In the genomic region with DNA sequence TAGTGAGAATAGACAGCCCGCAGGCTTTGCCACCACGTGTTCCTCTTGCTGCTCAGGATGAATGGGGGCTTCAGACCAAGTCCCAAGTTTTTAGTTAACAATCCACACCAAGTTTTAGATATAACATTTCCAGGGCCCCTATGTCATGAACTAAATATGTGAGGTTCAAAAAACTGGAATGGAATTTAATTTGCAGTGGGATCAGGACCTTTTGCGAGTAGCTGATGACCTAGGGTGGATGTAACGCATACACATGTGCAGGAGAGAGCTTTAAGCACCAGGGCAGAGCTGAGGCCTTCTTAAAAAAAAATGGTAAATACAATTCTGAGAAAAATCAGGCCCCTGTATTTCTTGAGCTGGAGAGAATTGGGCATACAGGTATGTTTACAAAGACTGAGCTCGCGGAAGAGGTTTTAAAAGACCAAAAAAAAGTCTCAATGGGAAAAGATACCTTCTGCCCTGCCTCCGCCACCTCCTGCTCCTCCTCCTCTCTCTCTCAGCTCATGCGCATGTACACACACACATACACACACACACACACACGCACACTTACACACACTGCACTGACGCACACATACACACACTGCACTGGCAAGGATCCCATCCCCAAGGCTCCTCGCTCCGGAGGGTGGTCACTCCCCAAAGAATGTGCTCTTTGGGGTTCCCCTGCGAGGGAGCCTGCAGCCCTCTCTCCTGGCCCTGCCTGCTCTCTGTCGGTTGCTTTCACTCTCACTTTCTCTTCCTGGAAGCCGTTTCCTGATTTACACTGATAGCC, we compare ENCODE assay signal across 9 cellular contexts. TPM values are rescaled to one million over a fixed set of nuclear protein-coding genes. Genes with fewer than 3 reads are reported as not detected.
DNase-seq lines count a peak whose midpoint lies in the region; ATAC-seq and TF ChIP-seq lines count a peak whose summit lies in the region.
"Had no signal": no experiment of that assay in that cellular context is flagged by ENCODE, and none has a peak within 500 bp of the region (broad histone marks: within the 10 kb centered on the region; RNA-seq: fewer than 3 reads in every experiment).

No MANE protein-coding gene starts in this region.

- CTCF ChIA-PET in CD4-positive, alpha-beta T cell (lab: Charles Lee): interaction anchor here (0.6 kb wide), 1 partner anchor 11 kb away, joined by 3 read pairs; no protein-coding TSS in a partner anchor
- CTCF ChIA-PET in A673 (lab: Charles Lee): no interaction called here

- no peaks in the 10 kb centered on the region for H3K4me1 ChIP-seq in A673 (ENCODE audit: insufficient read depth, low read length, poor library complexity, severe bottlenecking)

- no peak overlapping the region for H3K27ac ChIP-seq in CD4-positive, alpha-beta T cell (ENCODE audit: low read depth, low read length)
- no peak overlapping the region for H3K27ac ChIP-seq in A673 (ENCODE audit: low read depth, low read length, poor library complexity, severe bottlenecking)
- H3K27ac ChIP-seq: KMS-11 had no signal

- H3K4me3 Mint-ChIP-seq in CD4-positive, alpha-beta T cell: peak overlapping the region; percentile 88
- H3K4me3 Mint-ChIP-seq in activated T-helper 1 cell treated with anti-CD3 and anti-CD28 coated beads, Interleukin-12 subunit alpha, Interleukin-12 subunit beta, Interleukin-2, Interleukin-4 antibody, amounts not matched to agents 30 ng/mL and 10 ng/mL and 1 ng/mL, durations not matched to agents 14 hours and 24 hours and 36 hours: peak overlapping the region; percentile 82

- no peak for TF ChIP-seq CTCF in CD4-positive, alpha-beta T cell (IDR thresholded peaks at IDR 0.05)
- TF ChIP-seq CTCF in GM20000 (IDR thresholded peaks at IDR 0.05; ENCODE audit: extremely low read depth, missing control alignments): no peak
- TF ChIP-seq CTCF in A673 (conservative IDR thresholded peaks at IDR 0.05; ENCODE audit: low read depth, low read length): no peak

- no peaks in the 10 kb centered on the region for H3K9me3 ChIP-seq in CD4-positive, alpha-beta T cell (ENCODE audit: control insufficient read depth, low read length)
- H3K9me3 ChIP-seq in A673 (ENCODE audit: low read depth, low read length, poor library complexity, severe bottlenecking): no peaks in the 10 kb centered on the region

- H3K4me3 ChIP-seq in A673 (ENCODE audit: low read depth, low read length, poor library complexity, severe bottlenecking): no peak overlapping the region

- no peaks in the 10 kb centered on the region for H3K27me3 ChIP-seq in CD4-positive, alpha-beta T cell (ENCODE audit: control insufficient read depth, insufficient read depth, low read length)
- H3K27me3 ChIP-seq in A673 (replicated peaks; ENCODE audit: insufficient read depth, low read depth, low read length, poor library complexity): peaks cover 10% of the 10 kb centered on the region

- peaks cover 4% of the 10 kb centered on the region for H3K27me3 Mint-ChIP-seq in CD4-positive, alpha-beta T cell
- peaks cover 8% of the 10 kb centered on the region for H3K27me3 Mint-ChIP-seq in activated T-helper 1 cell treated with anti-CD3 and anti-CD28 coated beads, Interleukin-12 subunit alpha, Interleukin-12 subunit beta, Interleukin-2, Interleukin-4 antibody, amounts not matched to agents 30 ng/mL and 10 ng/mL and 1 ng/mL, durations not matched to agents 14 hours and 24 hours and 36 hours (ENCODE audit: insufficient read depth)

- intact Hi-C loops in CD4-positive, alpha-beta T cell (cut with DNase I, micrococcal nuclease): loop anchor here in 1 of 2 experiments (5.0 to 10.0 kb wide), 2 partner anchors 42 to 475 kb away; no protein-coding TSS in a partner anchor
- intact Hi-C loops in activated T-helper 1 cell treated with anti-CD3 and anti-CD28 coated beads, Interleukin-12 subunit alpha, Interleukin-12 subunit beta, Interleukin-2, Interleukin-4 antibody, amounts not matched to agents 30 ng/mL and 10 ng/mL and 1 ng/mL, durations not matched to agents 14 hours and 24 hours and 36 hours (cut with micrococcal nuclease): loop anchor here (1.0 kb wide), 1 partner anchor 46 kb away; no protein-coding TSS in a partner anchor
- intact Hi-C loops in head of caudate nucleus (cut with DNase I): no loop called here
- intact Hi-C loops in A673 (cut with micrococcal nuclease; ENCODE audit: unreplicated experiment): no loop called here

- peak overlapping the region; percentile 84 for H3K27ac Mint-ChIP-seq in CD4-positive, alpha-beta T cell
- peak overlapping the region; percentile 66 for H3K27ac Mint-ChIP-seq in activated T-helper 1 cell treated with anti-CD3 and anti-CD28 coated beads, Interleukin-12 subunit alpha, Interleukin-12 subunit beta, Interleukin-2, Interleukin-4 antibody, amounts not matched to agents 30 ng/mL and 10 ng/mL and 1 ng/mL, durations not matched to agents 14 hours and 24 hours and 36 hours

- POLR2A ChIA-PET in CD4-positive, alpha-beta T cell (lab: Charles Lee): interaction anchor here (0.6 to 3.0 kb wide), 11 partner anchors 10 to 245 kb away, joined by 3 to 49 read pairs (median 4); a partner anchor contains a TSS
- POLR2A ChIA-PET in A673 (lab: Charles Lee; ENCODE audit: low non-redundant PET): no interaction called here

- peak; percentile 85 for ATAC-seq in CD4-positive, alpha-beta T cell (ENCODE audit: poor library complexity)

- no peaks in the 10 kb centered on the region for H3K36me3 Mint-ChIP-seq in CD4-positive, alpha-beta T cell (ENCODE audit: low read depth)
- H3K36me3 Mint-ChIP-seq in activated T-helper 1 cell treated with anti-CD3 and anti-CD28 coated beads, Interleukin-12 subunit alpha, Interleukin-12 subunit beta, Interleukin-2, Interleukin-4 antibody, amounts not matched to agents 30 ng/mL and 10 ng/mL and 1 ng/mL, durations not matched to agents 14 hours and 24 hours and 36 hours (ENCODE audit: low read depth): no peaks in the 10 kb centered on the region

- peak in 9 of 10 experiments; percentile 10 to 40 (median 17) for DNase-seq in CD4-positive, alpha-beta T cell
- DNase-seq in GM20000 (ENCODE audit: low spot score): peak; percentile 67
- DNase-seq in HPDE6-E6E7 (ENCODE audit: extremely low spot score): peak; percentile 29
- DNase-seq in activated T-helper 1 cell treated with anti-CD3 and anti-CD28 coated beads, Interleukin-12 subunit alpha, Interleukin-12 subunit beta, Interleukin-2, Interleukin-4 antibody, amounts not matched to agents 30 ng/mL and 10 ng/mL and 1 ng/mL, durations not matched to agents 14 hours and 24 hours and 36 hours (ENCODE audit: low spot score): peak; percentile 6
- DNase-seq in head of caudate nucleus: peak in 24 of 42 donors; percentile 3 to 54 (median 18)
- peak; percentile 74 for DNase-seq in retina
- DNase-seq in T-helper 9 cell: no peak
- DNase-seq in A673 (ENCODE audit: low spot score): no peak

- no TSS peak for BruUV-seq in A673 (replicated peaks; lab: Mats Ljungman, UMichigan)

- no peaks in the 10 kb centered on the region for H3K9me3 Mint-ChIP-seq in CD4-positive, alpha-beta T cell
- H3K9me3 Mint-ChIP-seq in activated T-helper 1 cell treated with anti-CD3 and anti-CD28 coated beads, Interleukin-12 subunit alpha, Interleukin-12 subunit beta, Interleukin-2, Interleukin-4 antibody, amounts not matched to agents 30 ng/mL and 10 ng/mL and 1 ng/mL, durations not matched to agents 14 hours and 24 hours and 36 hours: no peaks in the 10 kb centered on the region

- H3K36me3 ChIP-seq in A673 (ENCODE audit: insufficient read depth, low read length, poor library complexity, severe bottlenecking): no peaks in the 10 kb centered on the region

- peaks cover 22% of the 10 kb centered on the region for H3K4me1 Mint-ChIP-seq in CD4-positive, alpha-beta T cell (ENCODE audit: low read depth)
- H3K4me1 Mint-ChIP-seq in activated T-helper 1 cell treated with anti-CD3 and anti-CD28 coated beads, Interleukin-12 subunit alpha, Interleukin-12 subunit beta, Interleukin-2, Interleukin-4 antibody, amounts not matched to agents 30 ng/mL and 10 ng/mL and 1 ng/mL, durations not matched to agents 14 hours and 24 hours and 36 hours (ENCODE audit: low read depth): peaks cover 24% of the 10 kb centered on the region

RNA-seq across cellular contexts. Expression of a gene that starts 48.2 kb away (rescaled TPM):
- 10 to 100 TPM; 39.2 to 40.3 TPM for total RNA-seq in CD4-positive, alpha-beta T cell
- total RNA-seq in activated T-helper 1 cell treated with anti-CD3 and anti-CD28 coated beads, Interleukin-12 subunit alpha, Interleukin-12 subunit beta, Interleukin-2, Interleukin-4 antibody, amounts not matched to agents 30 ng/mL and 10 ng/mL and 1 ng/mL, durations not matched to agents 14 hours and 24 hours and 36 hours: 38.7 and 39.8 TPM in 2 replicates
- total RNA-seq in A673 (2021): 34.9 and 41.2 TPM in 2 replicates

Comparison
In these comparisons a context has a peak if more than half of its experiments do, and no peak if none do; other contexts are left out.
1. DNase-seq: peak in CD4-positive, alpha-beta T cell (9 of 10), GM20000 (single experiment), HPDE6-E6E7 (single experiment), activated T-helper 1 cell treated with anti-CD3 and anti-CD28 coated beads, Interleukin-12 subunit alpha, Interleukin-12 subunit beta, Interleukin-2, Interleukin-4 antibody, amounts not matched to agents 30 ng/mL and 10 ng/mL and 1 ng/mL, durations not matched to agents 14 hours and 24 hours and 36 hours (single experiment), head of caudate nucleus (24 of 42) and retina (single experiment); none in T-helper 9 cell (single experiment) and A673 (single experiment).